In the genomic region with DNA sequence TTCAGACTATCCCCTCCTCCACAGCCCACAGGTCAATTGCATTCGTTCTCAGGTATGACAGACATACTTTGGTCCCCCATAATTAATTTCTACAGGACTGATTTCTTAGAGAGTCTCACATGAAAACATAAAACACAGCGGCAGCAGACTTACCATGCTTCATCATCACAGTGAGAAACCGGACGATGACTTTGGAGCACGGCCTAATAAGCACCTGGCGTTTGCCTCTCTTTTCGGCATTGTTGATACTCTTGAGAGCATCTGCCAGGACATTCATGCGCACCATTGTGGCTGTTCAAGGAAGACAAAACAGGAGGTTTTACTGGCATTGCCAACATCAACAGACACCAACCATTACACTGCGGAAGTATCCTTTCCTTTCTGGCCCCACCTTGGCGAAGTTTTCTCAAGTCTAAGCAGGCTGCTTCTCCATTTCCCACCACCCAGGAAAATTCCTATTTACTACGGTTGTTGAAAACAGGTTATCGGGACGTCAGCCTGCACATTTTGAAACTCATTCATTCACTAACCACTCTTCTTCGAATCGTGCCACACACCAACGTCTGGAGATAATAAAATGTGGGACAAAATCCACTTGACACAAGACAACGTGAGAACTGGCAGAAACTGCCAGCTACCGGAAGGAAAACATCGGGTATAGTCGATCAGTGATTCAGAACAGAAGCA, we compare ENCODE assay signal across 8 cellular contexts. TPM values are rescaled to one million over a fixed set of nuclear protein-coding genes. Genes with fewer than 3 reads are reported as not detected.
DNase-seq lines count a peak whose midpoint lies in the region; ATAC-seq and TF ChIP-seq lines count a peak whose summit lies in the region.

No MANE protein-coding gene starts in this region.

- DNase-seq in activated naive CD4-positive, alpha-beta T cell (lab: John Stamatoyannopoulos, UW), result no peak
- DNase-seq in adrenal gland (no peak), right lobe of liver (no peak), upper lobe of right lung (no peak), NCI-H1417 treated with DMSO at 0.1 percent for 48 hours (lab: John Stamatoyannopoulos, UW) (no peak)
- no peak for DNase-seq in activated CD4-positive, alpha-beta T cell treated with anti-CD3 and anti-CD28 coated beads for 4 hours
- no peak for DNase-seq in activated CD4-positive, CD25-positive, alpha-beta regulatory T cell treated with anti-CD3 and anti-CD28 coated beads, Interleukin-2, amount 50 U/mL, for 72 hours

- H3K9me3 ChIP-seq in adrenal gland (replicated peaks in 1 of 3), result no peaks in the 10 kb centered on the region
- no peaks in the 10 kb centered on the region for H3K9me3 ChIP-seq in right lobe of liver
- H3K9me3 ChIP-seq in upper lobe of right lung, result no peaks in the 10 kb centered on the region

- H3K27me3 ChIP-seq in adrenal gland (no peaks in the 10 kb centered on the region), right lobe of liver (no peaks in the 10 kb centered on the region), upper lobe of right lung (no peaks in the 10 kb centered on the region)

- WGBS in adrenal gland, 4 donors, result 5 to 12% (median 7%) methylated on average over 19 to 20 of the region's 20 CpGs
- WGBS in right lobe of liver (ENCODE audit: insufficient coverage, low coverage, low lambda C conversion rate, missing lambda C conversion rate), result 9% methylated on average over 20 of the region's 20 CpGs

- H3K9me3 Mint-ChIP-seq in activated naive CD4-positive, alpha-beta T cell treated with anti-CD3 and anti-CD28 coated beads, Interleukin-2, amount 50 U/mL, for 24 hours, result no peaks in the 10 kb centered on the region

- H3K4me3 Mint-ChIP-seq in activated naive CD4-positive, alpha-beta T cell treated with anti-CD3 and anti-CD28 coated beads, Interleukin-2, amount 50 U/mL, for 24 hours, result peak overlapping the region; percentile 99

- TF ChIP-seq CTCF in adrenal gland (IDR thresholded peaks at IDR 0.05), result no peak
- no peak for TF ChIP-seq CTCF in right lobe of liver (IDR thresholded peaks at IDR 0.05)
- no peak for TF ChIP-seq CTCF in upper lobe of right lung (IDR thresholded peaks at IDR 0.05)

- intact Hi-C loops in adrenal gland (cut with DNase I) (no loop called here), right lobe of liver (cut with DNase I) (no loop called here), upper lobe of right lung (cut with DNase I) (no loop called here)

- peaks cover 51% of the 10 kb centered on the region for H3K4me1 Mint-ChIP-seq in activated naive CD4-positive, alpha-beta T cell treated with anti-CD3 and anti-CD28 coated beads, Interleukin-2, amount 50 U/mL, for 24 hours

- H3K27ac ChIP-seq in adrenal gland, result peak overlapping the region in 3 of 5 donors; percentile 77 to 96 (median 83)
- H3K27ac ChIP-seq in right lobe of liver, result peak overlapping the region; percentile 68 to 79 (median 76)
- H3K27ac ChIP-seq in upper lobe of right lung, result peak overlapping the region; percentile 83

- ATAC-seq in right lobe of liver, result no peak
- no peak for ATAC-seq in upper lobe of right lung

- H3K36me3 ChIP-seq in adrenal gland (replicated peaks in 1 of 2), result peaks cover 0 to 69% of the 10 kb centered on the region in 2 donors
- peaks cover 0 to 66% (median 30%) of the 10 kb centered on the region in 4 donors for H3K36me3 ChIP-seq in right lobe of liver
- peaks cover 68% of the 10 kb centered on the region for H3K36me3 ChIP-seq in upper lobe of right lung

- H3K4me1 ChIP-seq in adrenal gland (replicated peaks in 1 of 2), result peaks cover 26 to 71% of the 10 kb centered on the region in 2 donors
- H3K4me1 ChIP-seq in right lobe of liver, result peaks cover 0 to 25% (median 8%) of the 10 kb centered on the region in 4 donors
- H3K4me1 ChIP-seq in upper lobe of right lung, result peaks cover 55% of the 10 kb centered on the region

- H3K36me3 Mint-ChIP-seq in activated naive CD4-positive, alpha-beta T cell treated with anti-CD3 and anti-CD28 coated beads, Interleukin-2, amount 50 U/mL, for 24 hours, result peaks cover 47% of the 10 kb centered on the region

- TF ChIP-seq POLR2A in adrenal gland (IDR thresholded peaks at IDR 0.05), result no peak
- no peak for TF ChIP-seq POLR2A in right lobe of liver (IDR thresholded peaks at IDR 0.05)

- H3K4me3 ChIP-seq in adrenal gland (peak overlapping the region; percentile 54 to 100 (median 80)), right lobe of liver (peak overlapping the region; percentile 80 to 99 (median 98)), upper lobe of right lung (peak overlapping the region; percentile 81)

- peak overlapping the region; percentile 84 for H3K27ac Mint-ChIP-seq in activated naive CD4-positive, alpha-beta T cell treated with anti-CD3 and anti-CD28 coated beads, Interleukin-2, amount 50 U/mL, for 24 hours

- H3K27me3 Mint-ChIP-seq in activated naive CD4-positive, alpha-beta T cell treated with anti-CD3 and anti-CD28 coated beads, Interleukin-2, amount 50 U/mL, for 24 hours, result no peaks in the 10 kb centered on the region

RNA-seq across cellular contexts. Expression of gene RPS15A, which starts 1.2 kb away (rescaled TPM):
- total RNA-seq in adrenal gland (1,000 to 10,000 TPM in 7 of 8 donors, 100 to 1,000 TPM in 1; 839 to 2,167 (median 1,230) TPM), right lobe of liver (100 to 1,000 TPM; 413 to 736 (median 445) TPM), upper lobe of right lung (983 TPM)
- 1,000 to 10,000 TPM; 1,326 to 2,087 (median 2,036) TPM for polyA plus RNA-seq in adrenal gland

RNA-seq across cellular contexts. Expression of gene ARL6IP1, which starts 12.4 kb away (rescaled TPM):
- 100 to 1,000 TPM; 115 to 439 (median 299) TPM for total RNA-seq in adrenal gland
- 100 to 1,000 TPM in 1 of 3 donors, 10 to 100 TPM in 2; 55.3 to 161 (median 88.1) TPM for polyA plus RNA-seq in adrenal gland
- total RNA-seq in right lobe of liver, result 100 to 1,000 TPM; 103 to 160 (median 109) TPM
- total RNA-seq in upper lobe of right lung, result 110 TPM
